ENCODE assay signal across 8 cellular contexts in the genomic region with DNA sequence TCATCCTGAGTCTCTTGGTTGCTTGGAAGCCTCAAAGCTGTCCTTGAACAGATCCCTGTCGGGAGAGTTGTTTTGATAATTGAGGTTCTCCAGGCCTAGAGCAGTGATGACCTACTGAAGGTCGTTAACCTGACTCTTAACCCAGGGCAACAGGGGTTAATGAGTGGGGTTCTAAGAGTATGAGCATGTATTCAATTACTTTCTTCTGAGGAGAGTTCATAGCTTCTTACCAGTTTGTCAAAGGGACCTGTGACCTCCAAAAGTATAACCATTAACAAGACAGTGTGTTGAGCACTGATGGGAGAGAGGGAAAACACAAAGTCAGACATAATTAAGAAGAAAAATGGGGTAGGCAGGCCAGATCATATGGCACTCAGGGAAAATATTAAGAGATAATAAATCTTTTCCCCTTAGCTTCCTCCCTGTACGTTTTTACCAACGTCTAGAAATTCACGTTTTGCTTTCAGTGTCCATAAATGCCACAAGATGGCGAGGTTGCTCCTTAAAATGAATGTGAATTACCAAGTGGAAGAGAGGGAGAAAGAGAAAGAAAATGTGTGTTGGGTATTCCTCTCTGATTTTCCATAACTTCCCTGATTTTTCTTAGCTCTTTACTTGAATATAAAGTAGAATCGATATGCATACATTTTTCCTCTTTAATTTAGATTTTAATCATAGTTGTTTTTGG.
DNase-seq lines count a peak whose midpoint lies in the region; ATAC-seq and FAIRE-seq lines count a peak whose summit lies in the region.

No MANE protein-coding gene starts in this region.

- ATAC-seq in HG03103 (IDR thresholded peaks at IDR 0.05; ENCODE audit: low read depth, unreplicated experiment) = peak; percentile 63
- no peak for ATAC-seq in GM21717 (IDR thresholded peaks at IDR 0.05; ENCODE audit: unreplicated experiment)
- no peak for ATAC-seq in HG03095 (IDR thresholded peaks at IDR 0.05; ENCODE audit: unreplicated experiment)

- peak; percentile 93 for FAIRE-seq in colon (lab: Jason Lieb, UNC)

- DNase-seq in activated CD4-positive, alpha-beta T cell treated with anti-CD3 and anti-CD28 coated beads for 48 hours = peak; percentile 10
- no peak for DNase-seq in activated CD4-positive, alpha-beta T cell treated with anti-CD3 and anti-CD28 coated beads, Interleukin-2, amount 50 U/mL, for 4 hours
- DNase-seq in NOMO-1 treated with DMSO at 0.1 percent for 48 hours (lab: John Stamatoyannopoulos, UW; ENCODE audit: unreplicated experiment) (peak; percentile 58), mucosa of gallbladder (ENCODE audit: low spot score) (peak; percentile 18)

Comparison
In these comparisons a context has a peak if more than half of its experiments do, and no peak if none do; other contexts are left out.
1. DNase-seq: peak in activated CD4-positive, alpha-beta T cell treated with anti-CD3 and anti-CD28 coated beads for 48 hours (single experiment), NOMO-1 treated with DMSO at 0.1 percent for 48 hours (single experiment) and mucosa of gallbladder (single experiment); none in activated CD4-positive, alpha-beta T cell treated with anti-CD3 and anti-CD28 coated beads, Interleukin-2, amount 50 U/mL, for 4 hours (0 of 2).